In the genomic region with DNA sequence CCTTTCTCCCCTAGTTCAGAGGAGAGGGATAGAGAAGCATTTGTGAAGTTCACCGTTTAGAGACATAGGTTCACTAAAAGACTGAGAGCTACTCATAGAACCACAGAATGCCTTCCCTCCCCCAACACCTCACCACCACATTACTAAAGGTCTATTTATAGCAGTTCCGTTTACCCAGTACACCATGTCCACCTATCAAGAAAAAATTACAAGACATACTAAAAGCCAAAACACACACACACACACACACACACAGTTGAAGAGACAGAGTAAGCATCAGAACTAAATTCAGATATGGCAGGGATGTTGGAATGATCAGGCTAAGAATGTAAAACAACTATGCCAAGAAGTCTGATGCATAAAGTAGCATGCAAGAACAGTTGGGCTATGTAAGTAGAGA, we compare ENCODE assay signal across 12 cellular contexts. TPM values are rescaled to one million over a fixed set of nuclear protein-coding genes. Genes with fewer than 3 reads are reported as not detected.
DNase-seq lines count a peak whose midpoint lies in the region; ATAC-seq, FAIRE-seq and TF ChIP-seq lines count a peak whose summit lies in the region.
"Had no signal": no experiment of that assay in that cellular context is flagged by ENCODE, and none has a peak within 500 bp of the region (broad histone marks: within the 10 kb centered on the region; RNA-seq: fewer than 3 reads in every experiment).

No MANE protein-coding gene starts in this region.

- ATAC-seq in gastrocnemius medialis (peak; percentile 98 to 99), HG03378 (IDR thresholded peaks at IDR 0.05; ENCODE audit: unreplicated experiment) (no peak), SK-N-SH treated with all-trans-retinoic acid at 6 μM for 48 hours (no peak)
- ATAC-seq: esophagus mucosa had no signal

- H3K4me1 ChIP-seq in gastrocnemius medialis: peaks cover 18 to 30% of the 10 kb centered on the region in 2 donors
- no peaks in the 10 kb centered on the region for H3K4me1 ChIP-seq in transverse colon

- in situ Hi-C loops in gastrocnemius medialis (cut with MboI; ENCODE audit: low sequenced_read_pairs in 4 of 4): no loop called here
- in situ Hi-C loops in transverse colon (cut with MboI; ENCODE audit: low pct_ligation_motif_present in 1 of 4, low pct_unique_long_range_greater_than_20kb in 1 of 4, low sequenced_read_pairs in 3 of 4): no loop called here

- H3K4me3 ChIP-seq in fibroblast of mammary gland (ENCODE audit: control insufficient read depth, low read depth, low read length): no peak overlapping the region
- no peak overlapping the region for H3K4me3 ChIP-seq in gastrocnemius medialis
- no peak overlapping the region for H3K4me3 ChIP-seq in transverse colon

- peak; percentile 18 for DNase-seq in HCEC 1CT
- DNase-seq in RCC 7860 (ENCODE audit: low spot score): peak; percentile 25
- peak; percentile 59 for DNase-seq in fibroblast of mammary gland (ENCODE audit: low read depth)
- peak; percentile 36 to 65 for DNase-seq in gastrocnemius medialis
- DNase-seq in transverse colon: no peak
- no peak for DNase-seq in GF-D8 (lab: John Stamatoyannopoulos, UW)
- DNase-seq: activated naive CD4-positive, alpha-beta T cell; NCI-H2171 treated with DMSO at 0.1 percent for 48 hours had no signal

- H3K9me3 ChIP-seq in gastrocnemius medialis (no peaks in the 10 kb centered on the region), transverse colon (no peaks in the 10 kb centered on the region)

- intact Hi-C loops in gastrocnemius medialis (cut with DNase I; ENCODE audit: low total_unique reads) (no loop called here), transverse colon (cut with DNase I; ENCODE audit: low total_unique reads) (no loop called here)

- 70 to 71% methylated on average over 2 of the region's 2 CpGs for WGBS in transverse colon (ENCODE audit: low coverage in 1 of 2), 2 donors

- no peak for TF ChIP-seq EP300 in transverse colon (IDR thresholded peaks at IDR 0.05; ENCODE audit: low read depth)

- H3K27ac ChIP-seq in gastrocnemius medialis: peak overlapping the region; percentile 84 to 89 (median 86)
- peak overlapping the region in 2 of 4 donors; percentile 15 to 56 for H3K27ac ChIP-seq in transverse colon
- H3K27ac ChIP-seq: C4-2B had no signal

- H3K27me3 ChIP-seq in gastrocnemius medialis: no peaks in the 10 kb centered on the region
- no peaks in the 10 kb centered on the region for H3K27me3 ChIP-seq in transverse colon

- no peaks in the 10 kb centered on the region for H3K36me3 ChIP-seq in gastrocnemius medialis
- no peaks in the 10 kb centered on the region for H3K36me3 ChIP-seq in transverse colon

- TF ChIP-seq POLR2A in gastrocnemius medialis (IDR thresholded peaks at IDR 0.05): peak; percentile 28 to 46
- TF ChIP-seq POLR2A in transverse colon (IDR thresholded peaks at IDR 0.05): no peak

- FAIRE-seq in RCC 7860 (lab: Jason Lieb, UNC): no peak

- no peak for TF ChIP-seq CTCF in fibroblast of mammary gland (conservative IDR thresholded peaks at IDR 0.05; ENCODE audit: control insufficient read depth, insufficient read depth, low read depth, low read length)
- no peak for TF ChIP-seq CTCF in gastrocnemius medialis (IDR thresholded peaks at IDR 0.05 in 4 of 5, conservative IDR thresholded peaks at IDR 0.05 in 1 of 5)
- no peak for TF ChIP-seq CTCF in transverse colon (IDR thresholded peaks at IDR 0.05)

TF ChIP-seq in SK-N-SH treated with all-trans-retinoic acid at 6 μM for 48 hours, 23 proteins besides CTCF, POLR2A, EP300 and RAD21:
- no peak for TF ChIP-seq GLIS3 (CRISPR knock-in tag; IDR thresholded peaks at IDR 0.05)
- TF ChIP-seq SNAI2 (CRISPR knock-in tag; IDR thresholded peaks at IDR 0.05): no peak
- TF ChIP-seq ZFP30 (CRISPR knock-in tag; IDR thresholded peaks at IDR 0.05): no peak
- TF ChIP-seq ZNF565 (CRISPR knock-in tag; conservative IDR thresholded peaks at IDR 0.05; ENCODE audit: low read depth): no peak
- no peak for TF ChIP-seq RARB (CRISPR knock-in tag; IDR thresholded peaks at IDR 0.05)
- TF ChIP-seq CSRNP3 (CRISPR knock-in tag; IDR thresholded peaks at IDR 0.05): no peak
- TF ChIP-seq, protein P1, sequence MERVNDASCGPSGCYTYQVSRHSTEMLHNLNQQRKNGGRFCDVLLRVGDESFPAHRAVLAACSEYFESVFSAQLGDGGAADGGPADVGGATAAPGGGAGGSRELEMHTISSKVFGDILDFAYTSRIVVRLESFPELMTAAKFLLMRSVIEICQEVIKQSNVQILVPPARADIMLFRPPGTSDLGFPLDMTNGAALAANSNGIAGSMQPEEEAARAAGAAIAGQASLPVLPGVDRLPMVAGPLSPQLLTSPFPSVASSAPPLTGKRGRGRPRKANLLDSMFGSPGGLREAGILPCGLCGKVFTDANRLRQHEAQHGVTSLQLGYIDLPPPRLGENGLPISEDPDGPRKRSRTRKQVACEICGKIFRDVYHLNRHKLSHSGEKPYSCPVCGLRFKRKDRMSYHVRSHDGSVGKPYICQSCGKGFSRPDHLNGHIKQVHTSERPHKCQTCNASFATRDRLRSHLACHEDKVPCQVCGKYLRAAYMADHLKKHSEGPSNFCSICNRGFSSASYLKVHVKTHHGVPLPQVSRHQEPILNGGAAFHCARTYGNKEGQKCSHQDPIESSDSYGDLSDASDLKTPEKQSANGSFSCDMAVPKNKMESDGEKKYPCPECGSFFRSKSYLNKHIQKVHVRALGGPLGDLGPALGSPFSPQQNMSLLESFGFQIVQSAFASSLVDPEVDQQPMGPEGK (CRISPR knock-in tag; IDR thresholded peaks at IDR 0.05; ENCODE audit: borderline replicate concordance): no peak
- TF ChIP-seq ESRRG (CRISPR knock-in tag; IDR thresholded peaks at IDR 0.05): no peak
- no peak for TF ChIP-seq PPARA (CRISPR knock-in tag; IDR thresholded peaks at IDR 0.05; ENCODE audit: borderline replicate concordance)

RNA-seq across cellular contexts. Expression of gene SLC22A3, which starts 52.2 kb away (rescaled TPM):
- 10 to 100 TPM; 49.5 to 75.4 (median 58.2) TPM for total RNA-seq in gastrocnemius medialis
- 10 to 100 TPM in 1 of 4 donors, 1 to 10 TPM in 3; 4.5 to 12.0 (median 6.9) TPM for total RNA-seq in transverse colon

Comparison
In these comparisons a context has a peak if more than half of its experiments do, and no peak if none do; other contexts are left out.
1. DNase-seq: peak in HCEC 1CT (single experiment), RCC 7860 (single experiment), fibroblast of mammary gland (single experiment) and gastrocnemius medialis (2 of 2); none in transverse colon (single experiment) and GF-D8 (single experiment).
2. ATAC-seq: peak in gastrocnemius medialis (2 of 2); none in HG03378 (single experiment) and SK-N-SH treated with all-trans-retinoic acid at 6 μM for 48 hours (single experiment).